Comparison of ENCODE assay signal across 1 cellular context in genomic region chr5:127957701-127958190, GRCh38.
TF ChIP-seq lines count a peak whose summit lies in the region.

No MANE protein-coding gene starts in this region.

TF ChIP-seq in GM23338, 12 proteins besides CTCF, POLR2A, EP300 and RAD21 (continued from another document):
- TF ChIP-seq, protein P1, sequence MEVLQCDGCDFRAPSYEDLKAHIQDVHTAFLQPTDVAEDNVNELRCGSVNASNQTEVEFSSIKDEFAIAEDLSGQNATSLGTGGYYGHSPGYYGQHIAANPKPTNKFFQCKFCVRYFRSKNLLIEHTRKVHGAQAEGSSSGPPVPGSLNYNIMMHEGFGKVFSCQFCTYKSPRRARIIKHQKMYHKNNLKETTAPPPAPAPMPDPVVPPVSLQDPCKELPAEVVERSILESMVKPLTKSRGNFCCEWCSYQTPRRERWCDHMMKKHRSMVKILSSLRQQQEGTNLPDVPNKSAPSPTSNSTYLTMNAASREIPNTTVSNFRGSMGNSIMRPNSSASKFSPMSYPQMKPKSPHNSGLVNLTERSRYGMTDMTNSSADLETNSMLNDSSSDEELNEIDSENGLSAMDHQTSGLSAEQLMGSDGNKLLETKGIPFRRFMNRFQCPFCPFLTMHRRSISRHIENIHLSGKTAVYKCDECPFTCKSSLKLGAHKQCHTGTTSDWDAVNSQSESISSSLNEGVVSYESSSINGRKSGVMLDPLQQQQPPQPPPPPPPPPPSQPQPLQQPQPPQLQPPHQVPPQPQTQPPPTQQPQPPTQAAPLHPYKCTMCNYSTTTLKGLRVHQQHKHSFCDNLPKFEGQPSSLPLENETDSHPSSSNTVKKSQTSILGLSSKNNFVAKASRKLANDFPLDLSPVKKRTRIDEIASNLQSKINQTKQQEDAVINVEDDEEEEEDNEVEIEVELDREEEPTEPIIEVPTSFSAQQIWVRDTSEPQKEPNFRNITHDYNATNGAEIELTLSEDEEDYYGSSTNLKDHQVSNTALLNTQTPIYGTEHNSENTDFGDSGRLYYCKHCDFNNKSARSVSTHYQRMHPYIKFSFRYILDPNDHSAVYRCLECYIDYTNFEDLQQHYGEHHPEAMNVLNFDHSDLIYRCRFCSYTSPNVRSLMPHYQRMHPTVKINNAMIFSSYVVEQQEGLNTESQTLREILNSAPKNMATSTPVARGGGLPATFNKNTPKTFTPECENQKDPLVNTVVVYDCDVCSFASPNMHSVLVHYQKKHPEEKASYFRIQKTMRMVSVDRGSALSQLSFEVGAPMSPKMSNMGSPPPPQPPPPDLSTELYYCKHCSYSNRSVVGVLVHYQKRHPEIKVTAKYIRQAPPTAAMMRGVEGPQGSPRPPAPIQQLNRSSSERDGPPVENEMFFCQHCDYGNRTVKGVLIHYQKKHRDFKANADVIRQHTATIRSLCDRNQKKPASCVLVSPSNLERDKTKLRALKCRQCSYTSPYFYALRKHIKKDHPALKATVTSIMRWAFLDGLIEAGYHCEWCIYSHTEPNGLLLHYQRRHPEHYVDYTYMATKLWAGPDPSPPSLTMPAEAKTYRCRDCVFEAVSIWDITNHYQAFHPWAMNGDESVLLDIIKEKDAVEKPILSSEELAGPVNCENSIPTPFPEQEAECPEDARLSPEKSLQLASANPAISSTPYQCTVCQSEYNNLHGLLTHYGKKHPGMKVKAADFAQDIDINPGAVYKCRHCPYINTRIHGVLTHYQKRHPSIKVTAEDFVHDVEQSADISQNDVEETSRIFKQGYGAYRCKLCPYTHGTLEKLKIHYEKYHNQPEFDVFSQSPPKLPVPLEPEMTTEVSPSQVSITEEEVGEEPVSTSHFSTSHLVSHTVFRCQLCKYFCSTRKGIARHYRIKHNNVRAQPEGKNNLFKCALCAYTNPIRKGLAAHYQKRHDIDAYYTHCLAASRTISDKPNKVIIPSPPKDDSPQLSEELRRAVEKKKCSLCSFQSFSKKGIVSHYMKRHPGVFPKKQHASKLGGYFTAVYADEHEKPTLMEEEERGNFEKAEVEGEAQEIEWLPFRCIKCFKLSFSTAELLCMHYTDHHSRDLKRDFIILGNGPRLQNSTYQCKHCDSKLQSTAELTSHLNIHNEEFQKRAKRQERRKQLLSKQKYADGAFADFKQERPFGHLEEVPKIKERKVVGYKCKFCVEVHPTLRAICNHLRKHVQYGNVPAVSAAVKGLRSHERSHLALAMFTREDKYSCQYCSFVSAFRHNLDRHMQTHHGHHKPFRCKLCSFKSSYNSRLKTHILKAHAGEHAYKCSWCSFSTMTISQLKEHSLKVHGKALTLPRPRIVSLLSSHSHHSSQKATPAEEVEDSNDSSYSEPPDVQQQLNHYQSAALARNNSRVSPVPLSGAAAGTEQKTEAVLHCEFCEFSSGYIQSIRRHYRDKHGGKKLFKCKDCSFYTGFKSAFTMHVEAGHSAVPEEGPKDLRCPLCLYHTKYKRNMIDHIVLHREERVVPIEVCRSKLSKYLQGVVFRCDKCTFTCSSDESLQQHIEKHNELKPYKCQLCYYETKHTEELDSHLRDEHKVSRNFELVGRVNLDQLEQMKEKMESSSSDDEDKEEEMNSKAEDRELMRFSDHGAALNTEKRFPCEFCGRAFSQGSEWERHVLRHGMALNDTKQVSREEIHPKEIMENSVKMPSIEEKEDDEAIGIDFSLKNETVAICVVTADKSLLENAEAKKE (CRISPR knock-in tag; IDR thresholded peaks at IDR 0.05) = no peak
- TF ChIP-seq NANOG (IDR thresholded peaks at IDR 0.05; ENCODE audit: borderline replicate concordance) (no peak), EZH2phosphoT487 (IDR thresholded peaks at IDR 0.05; ENCODE audit: unreplicated experiment) (no peak), ETS1 (IDR thresholded peaks at IDR 0.05) (no peak), ZNF114 (CRISPR knock-in tag; IDR thresholded peaks at IDR 0.05) (no peak), JUNB (IDR thresholded peaks at IDR 0.05; ENCODE audit: unreplicated experiment) (no peak), POLR2AphosphoS5 (IDR thresholded peaks at IDR 0.05; ENCODE audit: low read depth) (no peak), ZNF331 (CRISPR knock-in tag; IDR thresholded peaks at IDR 0.05; ENCODE audit: low read depth) (no peak), CREB1 (CRISPR knock-in tag; IDR thresholded peaks at IDR 0.05; ENCODE audit: low read depth) (no peak), STAT1 (IDR thresholded peaks at IDR 0.05; ENCODE audit: unreplicated experiment) (no peak)
- TF ChIP-seq, protein P2, sequence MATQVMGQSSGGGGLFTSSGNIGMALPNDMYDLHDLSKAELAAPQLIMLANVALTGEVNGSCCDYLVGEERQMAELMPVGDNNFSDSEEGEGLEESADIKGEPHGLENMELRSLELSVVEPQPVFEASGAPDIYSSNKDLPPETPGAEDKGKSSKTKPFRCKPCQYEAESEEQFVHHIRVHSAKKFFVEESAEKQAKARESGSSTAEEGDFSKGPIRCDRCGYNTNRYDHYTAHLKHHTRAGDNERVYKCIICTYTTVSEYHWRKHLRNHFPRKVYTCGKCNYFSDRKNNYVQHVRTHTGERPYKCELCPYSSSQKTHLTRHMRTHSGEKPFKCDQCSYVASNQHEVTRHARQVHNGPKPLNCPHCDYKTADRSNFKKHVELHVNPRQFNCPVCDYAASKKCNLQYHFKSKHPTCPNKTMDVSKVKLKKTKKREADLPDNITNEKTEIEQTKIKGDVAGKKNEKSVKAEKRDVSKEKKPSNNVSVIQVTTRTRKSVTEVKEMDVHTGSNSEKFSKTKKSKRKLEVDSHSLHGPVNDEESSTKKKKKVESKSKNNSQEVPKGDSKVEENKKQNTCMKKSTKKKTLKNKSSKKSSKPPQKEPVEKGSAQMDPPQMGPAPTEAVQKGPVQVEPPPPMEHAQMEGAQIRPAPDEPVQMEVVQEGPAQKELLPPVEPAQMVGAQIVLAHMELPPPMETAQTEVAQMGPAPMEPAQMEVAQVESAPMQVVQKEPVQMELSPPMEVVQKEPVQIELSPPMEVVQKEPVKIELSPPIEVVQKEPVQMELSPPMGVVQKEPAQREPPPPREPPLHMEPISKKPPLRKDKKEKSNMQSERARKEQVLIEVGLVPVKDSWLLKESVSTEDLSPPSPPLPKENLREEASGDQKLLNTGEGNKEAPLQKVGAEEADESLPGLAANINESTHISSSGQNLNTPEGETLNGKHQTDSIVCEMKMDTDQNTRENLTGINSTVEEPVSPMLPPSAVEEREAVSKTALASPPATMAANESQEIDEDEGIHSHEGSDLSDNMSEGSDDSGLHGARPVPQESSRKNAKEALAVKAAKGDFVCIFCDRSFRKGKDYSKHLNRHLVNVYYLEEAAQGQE (IDR thresholded peaks at IDR 0.05; ENCODE audit: unreplicated experiment) = no peak
